Comparison of ENCODE assay signal across 20 cellular contexts in genomic region chr11:130740819-130741218, GRCh38.
DNase-seq lines count a peak whose midpoint lies in the region; ATAC-seq, FAIRE-seq and TF ChIP-seq lines count a peak whose summit lies in the region.
"Had no signal": no experiment of that assay in that cellular context is flagged by ENCODE, and none has a peak within 500 bp of the region (broad histone marks: within the 10 kb centered on the region; RNA-seq: fewer than 3 reads in every experiment).

No MANE protein-coding gene starts in this region.

- H3K27me3 ChIP-seq in HepG2 (ENCODE audit: control insufficient read depth in 1 of 2, insufficient read depth in 2 of 2, low read length in 2 of 2) (no peaks in the 10 kb centered on the region), right lobe of liver (no peaks in the 10 kb centered on the region), adipocyte (replicated peaks; ENCODE audit: control insufficient read depth, insufficient read depth, low read length) (no peaks in the 10 kb centered on the region), fibroblast of lung (ENCODE audit: control insufficient read depth, insufficient read depth, low read length) (no peaks in the 10 kb centered on the region), small intestine (ENCODE audit: control insufficient read depth in 2 of 2, insufficient read depth in 2 of 2, low read length in 2 of 2) (no peaks in the 10 kb centered on the region)

- 33% methylated on average over 4 of the region's 4 CpGs for WGBS in HepG2 (ENCODE audit: low lambda C conversion rate)
- 65% methylated on average over 4 of the region's 4 CpGs for WGBS in right lobe of liver (ENCODE audit: insufficient coverage, low coverage, low lambda C conversion rate, missing lambda C conversion rate)
- WGBS in small intestine, 3 donors, result 95 to 98% (median 96%) methylated on average over 4 of the region's 4 CpGs

- H3K9ac ChIP-seq in HepG2 (ENCODE audit: insufficient read depth, low read depth, low read length), result no peak overlapping the region
- no peak overlapping the region for H3K9ac ChIP-seq in adipocyte (ENCODE audit: low read length)
- H3K9ac ChIP-seq in fibroblast of lung (ENCODE audit: insufficient read depth, low read length), result no peak overlapping the region

- H3K4me2 ChIP-seq in HepG2 (ENCODE audit: low read depth, low read length) (no peak overlapping the region), fibroblast of lung (ENCODE audit: extremely low read depth, insufficient read depth, low read length) (no peak overlapping the region)

- FAIRE-seq in HepG2 (lab: Jason Lieb, UNC) (no peak), small intestine (lab: Jason Lieb, UNC) (no peak)
- FAIRE-seq: A204.1, D721Med had no signal

- TF ChIP-seq EP300 in HepG2 (IDR thresholded peaks at IDR 0.05; ENCODE audit: low read depth in 2 of 2, low read length in 2 of 2) (no peak), HepG2 (CRISPR knock-in tag; IDR thresholded peaks at IDR 0.05; ENCODE audit: borderline replicate concordance) (no peak)

- intact Hi-C loops in HepG2 (cut with micrococcal nuclease; ENCODE audit: unreplicated experiment), result no loop called here
- intact Hi-C loops in right lobe of liver (cut with DNase I), result no loop called here

- H3K36me3 ChIP-seq in HepG2 (replicated peaks in 1 of 2; ENCODE audit: control insufficient read depth in 1 of 2, insufficient read depth in 2 of 2, low read length in 2 of 2) (no peaks in the 10 kb centered on the region), right lobe of liver (no peaks in the 10 kb centered on the region), adipocyte (ENCODE audit: control insufficient read depth, insufficient read depth, low read length, severe bottlenecking) (no peaks in the 10 kb centered on the region), fibroblast of lung (ENCODE audit: control insufficient read depth, insufficient read depth, low read length) (no peaks in the 10 kb centered on the region), small intestine (ENCODE audit: control insufficient read depth in 2 of 2, insufficient read depth in 2 of 2, low read length in 2 of 2) (no peaks in the 10 kb centered on the region)

- CTCF ChIA-PET in HepG2 (lab: Yijun Ruan, JAX; ENCODE audit: low intra/inter-chr PET ratio, low total read pairs), result no interaction called here

- H3K27ac ChIP-seq in HepG2 (ENCODE audit: extremely low read length, insufficient read depth, low read length) (no peak overlapping the region), right lobe of liver (no peak overlapping the region), fibroblast of lung (ENCODE audit: insufficient read depth, low read length) (no peak overlapping the region), small intestine (ENCODE audit: low read depth in 1 of 2, low read length in 1 of 2) (no peak overlapping the region)

- TF ChIP-seq CTCF in HepG2 (CRISPR knock-in tag; IDR thresholded peaks at IDR 0.05) (no peak), right lobe of liver (IDR thresholded peaks at IDR 0.05) (no peak), fibroblast of lung (conservative IDR thresholded peaks at IDR 0.05 in 1 of 2, IDR thresholded peaks at IDR 0.05 in 1 of 2; ENCODE audit: low read depth in 1 of 2, low read length in 2 of 2) (no peak)

- H3K4me3 ChIP-seq in HepG2 (replicated peaks in 1 of 3; ENCODE audit: insufficient read depth in 1 of 3, low read depth in 2 of 3, low read length in 3 of 3), result no peak overlapping the region
- no peak overlapping the region for H3K4me3 ChIP-seq in right lobe of liver
- peak overlapping the region; percentile 47 for H3K4me3 ChIP-seq in adipocyte (ENCODE audit: low read length)
- no peak overlapping the region for H3K4me3 ChIP-seq in fibroblast of lung (replicated peaks in 1 of 4; ENCODE audit: control extremely low read depth in 1 of 4, insufficient read depth in 1 of 4, low read depth in 3 of 4, low read length in 4 of 4)
- H3K4me3 ChIP-seq in small intestine (ENCODE audit: low read depth in 1 of 2, low read length in 2 of 2), result no peak overlapping the region

- no peak overlapping the region for H2AFZ ChIP-seq in HepG2 (ENCODE audit: low read length)
- H2AFZ ChIP-seq in fibroblast of lung (ENCODE audit: low read length), result no peak overlapping the region

- no TSS peak for BruUV-seq in HepG2 (replicated peaks; lab: Mats Ljungman, UMichigan)

- DNase-seq in HepG2 (ENCODE audit: low spot score), result no peak
- DNase-seq in right lobe of liver, result no peak
- DNase-seq in adipocyte (ENCODE audit: low read depth), result no peak
- DNase-seq in fibroblast of lung (ENCODE audit: low read depth in 2 of 2), result peak; percentile 39 to 55
- DNase-seq in small intestine, result no peak
- no peak for DNase-seq in activated gamma-delta T cell treated with Interleukin-2 at 50 U/mL for 16 hours
- DNase-seq in COLO829 (ENCODE audit: low spot score), result no peak
- no peak for DNase-seq in SIG-M5 (lab: John Stamatoyannopoulos, UW)
- DNase-seq: AML-193, DND-41, GF-D8, GOT3, NCI-H1694 treated with DMSO at 0.1 percent for 48 hours, NCI-H446, NCI-H748 treated with DMSO at 0.1 percent for 48 hours, Right ventricle myocardium superior had no signal

- POLR2A ChIA-PET in HepG2 (lab: Yijun Ruan, JAX), result no interaction called here

- peaks cover 10% of the 10 kb centered on the region for H3K9me3 ChIP-seq in HepG2 (ENCODE audit: low read length)
- H3K9me3 ChIP-seq in right lobe of liver, result no peaks in the 10 kb centered on the region
- H3K9me3 ChIP-seq in adipocyte (ENCODE audit: control insufficient read depth, low read length), result peaks cover 49% of the 10 kb centered on the region
- H3K9me3 ChIP-seq in fibroblast of lung (ENCODE audit: control insufficient read depth, insufficient read depth, low read depth, low read length), result no peaks in the 10 kb centered on the region
- H3K9me3 ChIP-seq in small intestine (ENCODE audit: control insufficient read depth, low read depth), result no peaks in the 10 kb centered on the region

- H4K20me1 ChIP-seq in HepG2 (ENCODE audit: insufficient read depth, low read length) (no peaks in the 10 kb centered on the region), fibroblast of lung (ENCODE audit: control insufficient read depth, extremely low read depth, insufficient read depth, low read length) (no peaks in the 10 kb centered on the region)

- no peak for TF ChIP-seq RAD21 in HepG2 (CRISPR knock-in tag; IDR thresholded peaks at IDR 0.05)

- no peak for ATAC-seq in HepG2
- no peak for ATAC-seq in right lobe of liver
- ATAC-seq: Panc1, SK-N-SH treated with all-trans-retinoic acid at 6 μM for 48 hours had no signal

- no peaks in the 10 kb centered on the region for H3K4me1 ChIP-seq in HepG2 (ENCODE audit: insufficient read depth, low read length)
- no peaks in the 10 kb centered on the region for H3K4me1 ChIP-seq in right lobe of liver
- H3K4me1 ChIP-seq in adipocyte (ENCODE audit: control insufficient read depth, insufficient read depth, low read length), result peaks cover 17% of the 10 kb centered on the region
- peaks cover 10% of the 10 kb centered on the region for H3K4me1 ChIP-seq in fibroblast of lung (ENCODE audit: control insufficient read depth, extremely low read depth, insufficient read depth, low read length)
- no peaks in the 10 kb centered on the region for H3K4me1 ChIP-seq in small intestine (ENCODE audit: control insufficient read depth in 2 of 2, insufficient read depth in 1 of 2, low read depth in 1 of 2, low read length in 1 of 2)

- in situ Hi-C loops in HepG2 (cut with HindIII; ENCODE audit: extremely low pct_ligation_motif_present, low pct_unique_long_range_greater_than_20kb), result no loop called here

- TF ChIP-seq POLR2A in HepG2 (IDR thresholded peaks at IDR 0.05; ENCODE audit: insufficient read depth in 1 of 2, low read depth in 2 of 2, low read length in 2 of 2) (no peak), right lobe of liver (IDR thresholded peaks at IDR 0.05) (no peak)

- H3K79me2 ChIP-seq in HepG2 (ENCODE audit: insufficient read depth, low read length) (no peaks in the 10 kb centered on the region), fibroblast of lung (ENCODE audit: control insufficient read depth, insufficient read depth, low read length) (no peaks in the 10 kb centered on the region)

TF ChIP-seq in HepG2, 621 proteins besides CTCF, POLR2A, EP300 and RAD21:
- TF ChIP-seq MAFF (IDR thresholded peaks at IDR 0.05; ENCODE audit: low read depth, low read length) (peak; percentile 22; the same call in 1 of the 2 replicates), MAFK (conservative IDR thresholded peaks at IDR 0.05 in 1 of 2, IDR thresholded peaks at IDR 0.05 in 1 of 2; ENCODE audit: low read length in 2 of 2) (peak in 1 of 2 experiments; percentile 9; a peak in 1 of 4 replicates), CREB3 (CRISPR knock-in tag; IDR thresholded peaks at IDR 0.05) (no peak), CAMTA2 (CRISPR knock-in tag; IDR thresholded peaks at IDR 0.05; ENCODE audit: borderline replicate concordance) (no peak), ZNF317 (CRISPR knock-in tag; IDR thresholded peaks at IDR 0.05) (peak; percentile 97), ZC3H4 (CRISPR knock-in tag; IDR thresholded peaks at IDR 0.05; ENCODE audit: borderline replicate concordance) (no peak), RXRA (CRISPR knock-in tag; IDR thresholded peaks at IDR 0.05) (no peak), ATAD3A (CRISPR knock-in tag; IDR thresholded peaks at IDR 0.05) (no peak)

Comparison
In these comparisons a context has a peak if more than half of its experiments do, and no peak if none do; other contexts are left out.
1. DNase-seq: peak in fibroblast of lung (2 of 2); none in HepG2 (single experiment), right lobe of liver (0 of 3), adipocyte (single experiment), small intestine (single experiment), activated gamma-delta T cell treated with Interleukin-2 at 50 U/mL for 16 hours (single experiment), COLO829 (single experiment) and SIG-M5 (single experiment).